In the genomic region with DNA sequence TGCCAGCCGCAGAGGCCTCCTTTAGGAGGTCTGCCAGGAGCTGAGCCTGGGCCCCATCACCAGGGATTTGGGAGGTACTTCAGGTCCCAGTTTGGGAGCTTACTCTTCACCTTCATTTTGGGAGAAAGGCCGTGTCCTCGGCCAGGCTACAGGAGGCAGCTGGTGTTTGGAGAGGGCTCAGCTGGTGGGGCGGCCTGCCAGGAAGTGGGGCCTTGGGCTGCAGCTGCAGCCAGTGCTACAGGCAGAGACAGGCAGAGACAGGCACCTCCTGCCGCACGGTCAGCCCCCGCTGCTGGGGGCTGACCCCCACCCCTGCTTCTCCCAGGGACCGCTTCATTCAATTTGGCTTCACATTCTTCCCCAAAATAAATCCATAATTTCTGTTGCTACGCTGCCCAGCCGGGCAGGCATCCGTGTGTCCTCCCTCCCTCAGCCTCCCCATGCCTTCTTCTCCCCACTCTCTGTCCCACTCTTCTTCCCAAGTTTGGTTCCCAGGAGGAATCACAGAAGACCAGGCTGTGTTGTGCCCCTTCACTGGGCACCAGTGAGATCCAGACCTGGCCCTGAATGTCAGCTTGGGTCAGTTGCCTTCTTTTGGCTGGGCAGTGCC, we compare ENCODE assay signal across 19 cellular contexts. TPM values are rescaled to one million over a fixed set of nuclear protein-coding genes. Genes with fewer than 3 reads are reported as not detected.
DNase-seq lines count a peak whose midpoint lies in the region; ATAC-seq and TF ChIP-seq lines count a peak whose summit lies in the region.
"Had no signal": no experiment of that assay in that cellular context is flagged by ENCODE, and none has a peak within 500 bp of the region (broad histone marks: within the 10 kb centered on the region; RNA-seq: fewer than 3 reads in every experiment).

No MANE protein-coding gene starts in this region.

- H3K9me3 ChIP-seq in right atrium auricular region, result no peaks in the 10 kb centered on the region
- H3K9me3 ChIP-seq: Caco-2 had no signal

- ATAC-seq in Right ventricle myocardium inferior, result no peak
- no peak for ATAC-seq in esophagus mucosa
- ATAC-seq in effector memory CD8-positive, alpha-beta T cell (replicated peaks), result no peak

- no peaks in the 10 kb centered on the region for H3K9me3 Mint-ChIP-seq in mesothelial cell of epicardium
- H3K9me3 Mint-ChIP-seq in effector memory CD8-positive, alpha-beta T cell, result no peaks in the 10 kb centered on the region
- H3K9me3 Mint-ChIP-seq: activated naive CD4-positive, alpha-beta T cell treated with anti-CD3 and anti-CD28 coated beads, Interleukin-2, amount 50 U/mL, for 24 hours; IgD-negative memory B cell had no signal

- DNase-seq in Right ventricle myocardium inferior (ENCODE audit: missing footprints), result peak; percentile 17
- no peak for DNase-seq in right atrium auricular region (ENCODE audit: low spot score)
- DNase-seq in amygdala (lab: John Stamatoyannopoulos, UW), result peak in 54 of 56 donors; percentile 36 to 94 (median 81)
- DNase-seq in mesothelial cell of epicardium (ENCODE audit: low spot score in 2 of 2, unreplicated experiment in 2 of 2), result no peak
- DNase-seq in activated gamma-delta T cell (lab: John Stamatoyannopoulos, UW), result no peak
- no peak for DNase-seq in effector memory CD8-positive, alpha-beta T cell
- DNase-seq: activated CD4-positive, alpha-beta T cell treated with anti-CD3 and anti-CD28 coated beads for 4 hours; Caco-2; GDM1; MV-4-11; SIG-M5; T1000 had no signal

- no peak overlapping the region for H3K4me3 ChIP-seq in right atrium auricular region

- no peaks in the 10 kb centered on the region for H3K36me3 Mint-ChIP-seq in mesothelial cell of epicardium
- H3K36me3 Mint-ChIP-seq in effector memory CD8-positive, alpha-beta T cell (ENCODE audit: insufficient read depth), result peaks cover 3% of the 10 kb centered on the region
- H3K36me3 Mint-ChIP-seq: activated naive CD4-positive, alpha-beta T cell treated with anti-CD3 and anti-CD28 coated beads, Interleukin-2, amount 50 U/mL, for 24 hours; IgD-negative memory B cell had no signal

- H3K4me3 Mint-ChIP-seq in mesothelial cell of epicardium, result no peak overlapping the region
- no peak overlapping the region for H3K4me3 Mint-ChIP-seq in effector memory CD8-positive, alpha-beta T cell
- H3K4me3 Mint-ChIP-seq: activated naive CD4-positive, alpha-beta T cell treated with anti-CD3 and anti-CD28 coated beads, Interleukin-2, amount 50 U/mL, for 24 hours; IgD-negative memory B cell had no signal

- TF ChIP-seq CTCF in right atrium auricular region (IDR thresholded peaks at IDR 0.05), result no peak
- TF ChIP-seq CTCF in mesothelial cell of epicardium (IDR thresholded peaks at IDR 0.05; ENCODE audit: unreplicated experiment), result no peak

- peaks cover 13% of the 10 kb centered on the region for H3K4me1 Mint-ChIP-seq in mesothelial cell of epicardium
- peaks cover 0 to 5% of the 10 kb centered on the region in 2 donors for H3K4me1 Mint-ChIP-seq in effector memory CD8-positive, alpha-beta T cell (ENCODE audit: low read depth in 2 of 2)
- H3K4me1 Mint-ChIP-seq: activated naive CD4-positive, alpha-beta T cell treated with anti-CD3 and anti-CD28 coated beads, Interleukin-2, amount 50 U/mL, for 24 hours had no signal

- no peaks in the 10 kb centered on the region for H3K36me3 ChIP-seq in right atrium auricular region

- H3K27me3 Mint-ChIP-seq in mesothelial cell of epicardium (ENCODE audit: low read depth), result peaks cover 11% of the 10 kb centered on the region
- peaks cover 13 to 28% of the 10 kb centered on the region in 2 donors for H3K27me3 Mint-ChIP-seq in effector memory CD8-positive, alpha-beta T cell

- H3K4me1 ChIP-seq in right atrium auricular region, result no peaks in the 10 kb centered on the region
- H3K4me1 ChIP-seq: Caco-2 had no signal

- H3K27ac Mint-ChIP-seq in mesothelial cell of epicardium, result peak overlapping the region; percentile 73
- H3K27ac Mint-ChIP-seq in effector memory CD8-positive, alpha-beta T cell, result peak overlapping the region in 1 of 2 donors; percentile 38
- H3K27ac Mint-ChIP-seq: IgD-negative memory B cell had no signal

- H3K27me3 ChIP-seq in right atrium auricular region, result peaks cover 0 to 1% of the 10 kb centered on the region in 2 donors

- intact Hi-C loops in Right ventricle myocardium inferior (cut with DNase I), result no loop called here

- no peak overlapping the region for H3K27ac ChIP-seq in right atrium auricular region
- peak overlapping the region; percentile 99 for H3K27ac ChIP-seq in temporal lobe (ENCODE audit: low read depth, low read length)

RNA-seq across cellular contexts. Expression of gene TMEM235, which starts 6.1 kb away (rescaled TPM):
- total RNA-seq in Right ventricle myocardium inferior, result not detected
- total RNA-seq in right atrium auricular region, result not detected
- total RNA-seq in mesothelial cell of epicardium, result 1.5 to 1.8 TPM (median 1.5 TPM) in 3 replicates
- not detected for total RNA-seq in temporal lobe
- total RNA-seq in esophagus mucosa, result not detected
- total RNA-seq: Caco-2, H7, skeletal muscle tissue, urinary bladder had no signal

RNA-seq across cellular contexts. Expression of gene BIRC5, which starts 23.5 kb away (rescaled TPM):
- total RNA-seq in Right ventricle myocardium inferior (1.2 TPM), right atrium auricular region (1 to 10 TPM in 1 of 2 donors, not detected in 1; 3.7 TPM), mesothelial cell of epicardium (22.8 to 23.8 TPM (median 22.9 TPM) in 3 replicates), temporal lobe (3.2 TPM), esophagus mucosa (28.5 TPM)

RNA-seq across cellular contexts. Expression of gene AFMID, which starts 50.3 kb away (rescaled TPM):
- total RNA-seq in Right ventricle myocardium inferior, result 38.2 TPM
- total RNA-seq in right atrium auricular region, result 10 to 100 TPM; 28.6 to 35.3 TPM
- 24.1 to 32.3 TPM (median 27.6 TPM) in 3 replicates for total RNA-seq in mesothelial cell of epicardium
- total RNA-seq in temporal lobe, result 18.2 TPM
- total RNA-seq in esophagus mucosa, result 19.2 TPM

RNA-seq across cellular contexts. Expression of gene TK1, which starts 50.7 kb away (rescaled TPM):
- 5.2 TPM for total RNA-seq in Right ventricle myocardium inferior
- 1 to 10 TPM; 2.2 TPM for total RNA-seq in right atrium auricular region
- total RNA-seq in mesothelial cell of epicardium, result 23.3 to 25.7 TPM (median 23.3 TPM) in 3 replicates
- 1.7 TPM for total RNA-seq in temporal lobe
- 33.3 TPM for total RNA-seq in esophagus mucosa

Comparison
In these comparisons a context has a peak if more than half of its experiments do, and no peak if none do; other contexts are left out.
1. DNase-seq: peak in Right ventricle myocardium inferior (single experiment) and amygdala (54 of 56); none in right atrium auricular region (single experiment), mesothelial cell of epicardium (0 of 2), activated gamma-delta T cell (single experiment) and effector memory CD8-positive, alpha-beta T cell (0 of 3).